8 cellular contexts compared by ENCODE assay signal in the genomic region with DNA sequence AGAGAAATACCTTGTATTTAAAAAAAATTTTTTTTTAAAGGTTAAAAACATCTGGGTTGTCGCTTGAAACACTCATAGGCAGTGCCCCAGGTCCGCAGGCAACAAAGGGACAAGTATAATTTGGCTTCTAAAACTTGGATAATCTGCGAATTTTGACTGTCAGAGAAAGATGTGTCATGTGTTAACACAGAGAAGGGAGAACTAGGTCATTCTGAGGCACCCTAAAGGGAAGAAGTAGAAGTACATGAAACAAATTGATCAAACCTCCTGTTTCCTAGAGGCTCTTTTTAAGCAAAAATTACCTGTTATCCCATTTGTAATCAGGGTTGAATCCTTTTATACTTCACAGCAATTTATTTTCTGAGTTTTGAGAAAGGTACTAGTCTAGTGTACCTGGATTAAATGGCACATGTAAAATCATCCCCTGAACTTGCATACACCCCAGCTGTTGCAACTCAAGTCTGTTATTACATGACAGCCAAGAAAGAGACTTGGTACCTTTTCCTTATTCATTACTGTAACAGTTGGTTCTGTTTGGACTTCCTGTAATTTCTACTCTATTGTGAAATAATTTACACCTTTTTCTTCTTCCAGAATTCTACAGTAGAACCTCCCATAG. TPM values are rescaled to one million over a fixed set of nuclear protein-coding genes. Genes with fewer than 3 reads are reported as not detected.
DNase-seq lines count a peak whose midpoint lies in the region; ATAC-seq and TF ChIP-seq lines count a peak whose summit lies in the region.

No MANE protein-coding gene starts in this region.

- H3K4me2 ChIP-seq in mesendoderm (ENCODE audit: low read length), result no peak overlapping the region

- intact Hi-C loops in Calu3 (cut with micrococcal nuclease; ENCODE audit: unreplicated experiment) (loop anchor here (5.0 to 10.0 kb wide), 3 partner anchors 50 to 387 kb away; a partner anchor contains a TSS), transverse colon (cut with DNase I; ENCODE audit: low total_unique reads) (loop anchor here (2.0 to 5.0 kb wide), 2 partner anchors 47 to 200 kb away; a partner anchor contains a TSS)
- intact Hi-C loops in activated T-helper 2 cell treated with anti-CD3 and anti-CD28 coated beads, Interferon-gamma antibody, Interleukin-2, Interleukin-4, amounts not matched to agents 10 μg/mL and 5 μg/mL and 100 μg/mL, durations not matched to agents 14 hours and 24 hours and 36 hours (cut with micrococcal nuclease), result loop anchor here (5.0 to 10.0 kb wide), 2 partner anchors 505 to 597 kb away; a partner anchor contains a TSS

- H3K9me3 ChIP-seq in transverse colon, result no peaks in the 10 kb centered on the region

- H3K36me3 Mint-ChIP-seq in Calu3 (ENCODE audit: insufficient read depth, unreplicated experiment), result peaks cover 19% of the 10 kb centered on the region
- peaks cover 13% of the 10 kb centered on the region for H3K36me3 Mint-ChIP-seq in activated T-helper 2 cell treated with anti-CD3 and anti-CD28 coated beads, Interferon-gamma antibody, Interleukin-2, Interleukin-4, amounts not matched to agents 10 μg/mL and 5 μg/mL and 100 μg/mL, durations not matched to agents 14 hours and 24 hours and 36 hours (ENCODE audit: low read depth)

- H2BK5ac ChIP-seq in mesendoderm (ENCODE audit: low read length), result no peak overlapping the region

- H2AK5ac ChIP-seq in mesendoderm (ENCODE audit: low read length), result no peak overlapping the region

- DNase-seq in Calu3 (no peak), LNCaP clone FGC (ENCODE audit: low read depth) (no peak), mesendoderm (no peak), transverse colon (no peak), cerebellum (ENCODE audit: low spot score) (no peak)
- DNase-seq in activated T-helper 2 cell treated with anti-CD3 and anti-CD28 coated beads, Interferon-gamma antibody, Interleukin-2, Interleukin-4, amounts not matched to agents 10 μg/mL and 5 μg/mL and 100 μg/mL, durations not matched to agents 14 hours and 24 hours and 36 hours (ENCODE audit: low spot score), result no peak

- H2BK120ac ChIP-seq in mesendoderm (ENCODE audit: low read depth, low read length), result no peak overlapping the region

- H3K79me1 ChIP-seq in mesendoderm (ENCODE audit: low read length), result no peaks in the 10 kb centered on the region

- H4K8ac ChIP-seq in mesendoderm (ENCODE audit: low read depth, low read length), result no peak overlapping the region

- H3K9me3 Mint-ChIP-seq in Calu3 (ENCODE audit: low read depth, unreplicated experiment), result no peaks in the 10 kb centered on the region
- H3K9me3 Mint-ChIP-seq in activated T-helper 2 cell treated with anti-CD3 and anti-CD28 coated beads, Interferon-gamma antibody, Interleukin-2, Interleukin-4, amounts not matched to agents 10 μg/mL and 5 μg/mL and 100 μg/mL, durations not matched to agents 14 hours and 24 hours and 36 hours, result no peaks in the 10 kb centered on the region

- H3K4me3 ChIP-seq in LNCaP clone FGC (ENCODE audit: low read depth, low read length), result peak overlapping the region; percentile 68; the same call in 1 of the 2 replicates
- H3K4me3 ChIP-seq in mesendoderm (ENCODE audit: low read length), result no peak overlapping the region
- no peak overlapping the region for H3K4me3 ChIP-seq in transverse colon

- H3K4me3 Mint-ChIP-seq in Calu3 (ENCODE audit: low read depth, unreplicated experiment), result peak overlapping the region; percentile 85
- H3K4me3 Mint-ChIP-seq in activated T-helper 2 cell treated with anti-CD3 and anti-CD28 coated beads, Interferon-gamma antibody, Interleukin-2, Interleukin-4, amounts not matched to agents 10 μg/mL and 5 μg/mL and 100 μg/mL, durations not matched to agents 14 hours and 24 hours and 36 hours (ENCODE audit: low read depth), result peak overlapping the region; percentile 90

- CTCF ChIA-PET in Calu3 (lab: Charles Lee), result interaction anchor here (1.0 kb wide), 1 partner anchor 377 kb away, joined by 4 read pairs; no protein-coding TSS in a partner anchor

- no peaks in the 10 kb centered on the region for H3K27me3 Mint-ChIP-seq in Calu3 (ENCODE audit: unreplicated experiment)
- H3K27me3 Mint-ChIP-seq in activated T-helper 2 cell treated with anti-CD3 and anti-CD28 coated beads, Interferon-gamma antibody, Interleukin-2, Interleukin-4, amounts not matched to agents 10 μg/mL and 5 μg/mL and 100 μg/mL, durations not matched to agents 14 hours and 24 hours and 36 hours (ENCODE audit: low read depth), result no peaks in the 10 kb centered on the region

- WGBS in mesendoderm (ENCODE audit: extremely low coverage, insufficient coverage, low lambda C conversion rate), result no CpG with 5 or more reads among the region's 3 CpGs
- WGBS in transverse colon (ENCODE audit: low coverage in 1 of 2), 2 donors, result 68 to 90% methylated on average over 3 of the region's 3 CpGs

- peak overlapping the region; percentile 56 for H3K27ac Mint-ChIP-seq in Calu3 (ENCODE audit: unreplicated experiment)
- H3K27ac Mint-ChIP-seq in activated T-helper 2 cell treated with anti-CD3 and anti-CD28 coated beads, Interferon-gamma antibody, Interleukin-2, Interleukin-4, amounts not matched to agents 10 μg/mL and 5 μg/mL and 100 μg/mL, durations not matched to agents 14 hours and 24 hours and 36 hours, result peak overlapping the region; percentile 80

- H3K9ac ChIP-seq in mesendoderm (ENCODE audit: low read length), result no peak overlapping the region

- ATAC-seq in HG02588 (IDR thresholded peaks at IDR 0.05; ENCODE audit: unreplicated experiment) (no peak), HG03378 (IDR thresholded peaks at IDR 0.05; ENCODE audit: unreplicated experiment) (no peak)

- no peaks in the 10 kb centered on the region for H3K79me2 ChIP-seq in mesendoderm (ENCODE audit: control insufficient read depth, insufficient read depth, low read length)

- H3K18ac ChIP-seq in mesendoderm (ENCODE audit: low read length), result no peak overlapping the region

- no peak overlapping the region for H3K4ac ChIP-seq in mesendoderm (ENCODE audit: low read depth, low read length)

- no peak overlapping the region for H4K5ac ChIP-seq in mesendoderm (ENCODE audit: low read length)

- peaks cover 15% of the 10 kb centered on the region for H3K4me1 Mint-ChIP-seq in Calu3 (ENCODE audit: low read depth, unreplicated experiment)
- peaks cover 29% of the 10 kb centered on the region for H3K4me1 Mint-ChIP-seq in activated T-helper 2 cell treated with anti-CD3 and anti-CD28 coated beads, Interferon-gamma antibody, Interleukin-2, Interleukin-4, amounts not matched to agents 10 μg/mL and 5 μg/mL and 100 μg/mL, durations not matched to agents 14 hours and 24 hours and 36 hours (ENCODE audit: low read depth)

- H2BK15ac ChIP-seq in mesendoderm (replicated peaks; ENCODE audit: low read depth), result no peak overlapping the region

- TF ChIP-seq CTCF in Calu3 (IDR thresholded peaks at IDR 0.05; ENCODE audit: unreplicated experiment) (no peak), LNCaP clone FGC (IDR thresholded peaks at IDR 0.05; ENCODE audit: control insufficient read depth, extremely low read depth, insufficient read depth) (no peak), transverse colon (IDR thresholded peaks at IDR 0.05) (no peak)

- peak overlapping the region; percentile 71 for H3K56ac ChIP-seq in mesendoderm (ENCODE audit: low read length)

- in situ Hi-C loops in transverse colon (cut with MboI; ENCODE audit: low pct_ligation_motif_present in 1 of 4, low pct_unique_long_range_greater_than_20kb in 1 of 4, low sequenced_read_pairs in 3 of 4), result loop anchor here (10.0 to 25.0 kb wide), 3 partner anchors 190 to 515 kb away; a partner anchor contains a TSS

- BruUV-seq in Calu3 (replicated peaks; lab: Mats Ljungman, UMichigan), result TSS peak; percentile 48

- no peaks in the 10 kb centered on the region for H3K36me3 ChIP-seq in mesendoderm (ENCODE audit: control insufficient read depth, insufficient read depth, low read length)
- H3K36me3 ChIP-seq in transverse colon, result no peaks in the 10 kb centered on the region

- H3K4me1 ChIP-seq in mesendoderm (ENCODE audit: control insufficient read depth, low read depth, low read length) (no peaks in the 10 kb centered on the region), transverse colon (peaks cover 0 to 22% (median 11%) of the 10 kb centered on the region in 4 donors)

- H3K27me3 ChIP-seq in mesendoderm (ENCODE audit: insufficient read depth, low read length, poor library complexity), result no peaks in the 10 kb centered on the region
- no peaks in the 10 kb centered on the region for H3K27me3 ChIP-seq in transverse colon

- H3K27ac ChIP-seq in mesendoderm (ENCODE audit: low read depth, low read length) (no peak overlapping the region), transverse colon (peak overlapping the region in 2 of 4 donors; percentile 97 to 98)

- TF ChIP-seq POLR2A in transverse colon (IDR thresholded peaks at IDR 0.05), result no peak

- H3K23ac ChIP-seq in mesendoderm (ENCODE audit: low read length), result no peak overlapping the region

- TF ChIP-seq EP300 in transverse colon (IDR thresholded peaks at IDR 0.05; ENCODE audit: low read depth), result no peak

RNA-seq across cellular contexts. Expression of a gene that starts 1.7 kb away (rescaled TPM):
- total RNA-seq in Calu3 (2022) (35.9 and 39.6 TPM in 2 replicates), transverse colon (10 to 100 TPM in 1 of 4 donors, 1 to 10 TPM in 3; 1.2 to 13.5 (median 4.9) TPM), cerebellum (4.4 TPM)
- 32.4 and 33.5 TPM in 2 replicates for total RNA-seq in activated T-helper 2 cell treated with anti-CD3 and anti-CD28 coated beads, Interferon-gamma antibody, Interleukin-2, Interleukin-4, amounts not matched to agents 10 μg/mL and 5 μg/mL and 100 μg/mL, durations not matched to agents 14 hours and 24 hours and 36 hours
- 23.8 TPM for polyA plus RNA-seq in mesendoderm (2013, experiment 1 of 2)
- 24.5 TPM for polyA plus RNA-seq in mesendoderm (2013, experiment 2 of 2)

RNA-seq across cellular contexts. Expression of a gene that starts 48.0 kb away (rescaled TPM):
- 89.0 and 96.6 TPM in 2 replicates for total RNA-seq in Calu3 (2022)
- 89.3 and 91.4 TPM in 2 replicates for total RNA-seq in activated T-helper 2 cell treated with anti-CD3 and anti-CD28 coated beads, Interferon-gamma antibody, Interleukin-2, Interleukin-4, amounts not matched to agents 10 μg/mL and 5 μg/mL and 100 μg/mL, durations not matched to agents 14 hours and 24 hours and 36 hours
- 56.3 TPM for polyA plus RNA-seq in mesendoderm (2013, experiment 1 of 2)
- 55.1 TPM for polyA plus RNA-seq in mesendoderm (2013, experiment 2 of 2)
- total RNA-seq in transverse colon, result 100 to 1,000 TPM in 3 of 4 donors, 10 to 100 TPM in 1; 79.5 to 215 (median 136) TPM
- total RNA-seq in cerebellum, result 93.5 TPM
